10 cellular contexts compared by ENCODE assay signal in genomic region chr10:79145517-79146470, GRCh38.
A peak's percentile ranks its signal among the peaks of the same experiment; 100 is the strongest.
DNase-seq lines count a peak whose midpoint lies in the region; ATAC-seq and TF ChIP-seq lines count a peak whose summit lies in the region.
"Had no signal": no experiment of that assay in that cellular context is flagged by ENCODE, and none has a peak within 500 bp of the region (broad histone marks: within the 10 kb centered on the region; RNA-seq: fewer than 3 reads in every experiment).

No MANE protein-coding gene starts in this region.

- CTCF ChIA-PET in AG04450 (lab: Charles Lee): interaction anchor here (0.5 kb wide), 1 partner anchor 19 kb away, joined by 4 read pairs; no protein-coding TSS in a partner anchor

- H3K4me1 ChIP-seq in HUES64 (ENCODE audit: insufficient read depth, low read length): peaks cover 26% of the 10 kb centered on the region
- peaks cover 56% of the 10 kb centered on the region for H3K4me1 ChIP-seq in ovary (ENCODE audit: insufficient read depth)

- H3K9me3 ChIP-seq in AG04450 (ENCODE audit: control insufficient read depth, insufficient read depth, low read length) (no peaks in the 10 kb centered on the region), HUES64 (ENCODE audit: insufficient read depth, low read depth, low read length) (no peaks in the 10 kb centered on the region), ovary (no peaks in the 10 kb centered on the region)

- intact Hi-C loops in ovary (cut with DNase I): loop anchor here in 2 of 4 donors (5.0 kb wide), 1 partner anchor 73 kb away; no protein-coding TSS in a partner anchor

- H3K9ac ChIP-seq in HUES64 (ENCODE audit: low read depth, low read length): no peak overlapping the region

- DNase-seq in AG04450 (ENCODE audit: low read depth, low spot score) (no peak), ovary (no peak), glutamatergic neuron (no peak), kidney glomerular epithelial cell (lab: John Stamatoyannopoulos, UW) (no peak), dermis blood vessel endothelial cell (no peak)
- no peak for DNase-seq in effector memory CD8-positive, alpha-beta T cell
- DNase-seq: MV-4-11, PC-9 had no signal

- H3K4me3 ChIP-seq in AG04450 (ENCODE audit: low read depth, low read length): no peak overlapping the region
- H3K4me3 ChIP-seq in HUES64 (ENCODE audit: low read length): no peak overlapping the region
- H3K4me3 ChIP-seq in ovary: no peak overlapping the region
- H3K4me3 ChIP-seq: PC-9 had no signal

- no peak for ATAC-seq in effector memory CD8-positive, alpha-beta T cell (replicated peaks)
- ATAC-seq in HG02884 (IDR thresholded peaks at IDR 0.05; ENCODE audit: unreplicated experiment): no peak

- H3K4me1 Mint-ChIP-seq in effector memory CD8-positive, alpha-beta T cell (ENCODE audit: low read depth in 2 of 2): peaks cover 28 to 49% of the 10 kb centered on the region in 2 donors
- H3K4me1 Mint-ChIP-seq in glutamatergic neuron (ENCODE audit: low read depth, unreplicated experiment): peaks cover 37% of the 10 kb centered on the region

- POLR2A ChIA-PET in AG04450 (lab: Yijun Ruan, JAX): interaction anchor here (0.6 kb wide), 1 partner anchor 12 kb away, joined by 3 read pairs; no protein-coding TSS in a partner anchor

- H3K36me3 ChIP-seq in HUES64 (ENCODE audit: insufficient read depth, low read length) (peaks cover 9% of the 10 kb centered on the region), ovary (no peaks in the 10 kb centered on the region)

- H3K27ac Mint-ChIP-seq in effector memory CD8-positive, alpha-beta T cell: peak overlapping the region; percentile 31 to 85
- H3K27ac Mint-ChIP-seq in glutamatergic neuron (ENCODE audit: unreplicated experiment): no peak overlapping the region

- TF ChIP-seq EP300 in ovary (IDR thresholded peaks at IDR 0.05): no peak

- H3K36me3 Mint-ChIP-seq in effector memory CD8-positive, alpha-beta T cell (ENCODE audit: insufficient read depth): no peaks in the 10 kb centered on the region
- H3K36me3 Mint-ChIP-seq in glutamatergic neuron (ENCODE audit: unreplicated experiment): no peaks in the 10 kb centered on the region

- H3K9me3 Mint-ChIP-seq in effector memory CD8-positive, alpha-beta T cell: no peaks in the 10 kb centered on the region
- peaks cover 14% of the 10 kb centered on the region for H3K9me3 Mint-ChIP-seq in glutamatergic neuron (ENCODE audit: unreplicated experiment)

- H3K27ac ChIP-seq in AG04450 (ENCODE audit: low read depth, low read length): peak overlapping the region; percentile 39
- 0 out of 2 replicates have a peak overlapping the region, but pooled peaks have one; percentile 45 for H3K27ac ChIP-seq in HUES64 (ENCODE audit: low read depth, low read length)
- H3K27ac ChIP-seq in ovary: peak overlapping the region; percentile 28 to 74
- H3K27ac ChIP-seq: PC-9 had no signal

- TF ChIP-seq POLR2A in ovary (IDR thresholded peaks at IDR 0.05): no peak

- WGBS in HUES64: 93% methylated on average over 9 of the region's 9 CpGs
- WGBS in ovary, 3 donors: 87 to 90% (median 87%) methylated on average over 9 of the region's 9 CpGs

- TF ChIP-seq CTCF in AG04450 (IDR thresholded peaks at IDR 0.05; ENCODE audit: low read depth, low read length) (no peak), ovary (IDR thresholded peaks at IDR 0.05) (no peak), glutamatergic neuron (IDR thresholded peaks at IDR 0.05; ENCODE audit: partially characterized antibody, unreplicated experiment) (no peak)

- no peaks in the 10 kb centered on the region for H3K27me3 Mint-ChIP-seq in effector memory CD8-positive, alpha-beta T cell
- H3K27me3 Mint-ChIP-seq in glutamatergic neuron (ENCODE audit: unreplicated experiment): peaks cover 14% of the 10 kb centered on the region

- peak overlapping the region in 1 of 2 donors; percentile 37 for H3K4me3 Mint-ChIP-seq in effector memory CD8-positive, alpha-beta T cell
- no peak overlapping the region for H3K4me3 Mint-ChIP-seq in glutamatergic neuron (ENCODE audit: unreplicated experiment)

- H3K27me3 ChIP-seq in AG04450 (ENCODE audit: control insufficient read depth, insufficient read depth, low read length) (no peaks in the 10 kb centered on the region), HUES64 (ENCODE audit: insufficient read depth, low read length) (no peaks in the 10 kb centered on the region), ovary (no peaks in the 10 kb centered on the region)
